ENCODE assay signal across 15 cellular contexts in the genomic region with DNA sequence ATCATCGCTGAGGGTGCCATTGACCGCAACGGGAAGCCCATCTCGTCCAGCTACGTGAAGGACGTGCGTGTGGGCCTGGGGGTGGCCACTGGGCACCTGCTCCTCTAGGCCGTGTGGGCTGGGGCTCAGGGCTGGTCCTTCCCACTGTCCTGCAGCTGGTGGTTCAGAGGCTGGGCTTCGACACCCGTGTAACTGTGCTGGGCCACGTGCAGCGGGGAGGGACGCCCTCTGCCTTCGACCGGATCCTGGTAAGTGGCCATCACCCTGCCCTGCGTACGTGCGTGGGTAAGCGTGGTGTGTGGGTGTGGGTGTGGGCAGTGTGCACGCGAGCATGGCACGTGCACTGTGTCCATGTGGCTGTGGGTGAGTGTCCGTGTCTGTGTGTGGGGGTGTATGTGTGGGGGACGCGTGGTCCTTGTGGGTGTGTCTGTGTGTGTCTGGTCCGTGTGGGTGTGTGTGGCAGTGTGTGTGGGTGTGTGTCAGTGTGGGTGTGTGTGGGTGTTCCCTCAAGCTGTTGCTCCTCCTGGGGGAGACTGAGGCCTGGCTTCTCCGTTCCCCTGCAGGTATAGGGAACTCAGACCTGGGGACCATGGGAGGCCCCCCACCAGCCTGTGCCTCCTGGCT. TPM values are rescaled to one million over a fixed set of nuclear protein-coding genes. Genes with fewer than 3 reads are reported as not detected.
DNase-seq lines count a peak whose midpoint lies in the region; ATAC-seq and TF ChIP-seq lines count a peak whose summit lies in the region.
"Had no signal": no experiment of that assay in that cellular context is flagged by ENCODE, and none has a peak within 500 bp of the region (broad histone marks: within the 10 kb centered on the region; RNA-seq: fewer than 3 reads in every experiment).

No MANE protein-coding gene starts in this region.

- H3K4me3 Mint-ChIP-seq in activated naive CD4-positive, alpha-beta T cell treated with anti-CD3 and anti-CD28 coated beads for 36 hours: no peak overlapping the region
- H3K4me3 Mint-ChIP-seq: HFFc6 had no signal

- no peaks in the 10 kb centered on the region for H3K9me3 ChIP-seq in transverse colon
- H3K9me3 ChIP-seq: colonic mucosa, esophagus muscularis mucosa, right atrium auricular region, testis had no signal

- no peak overlapping the region for H3K27ac ChIP-seq in transverse colon
- H3K27ac ChIP-seq: colonic mucosa, esophagus muscularis mucosa, right atrium auricular region, testis had no signal

- no peaks in the 10 kb centered on the region for H3K4me1 ChIP-seq in transverse colon
- H3K4me1 ChIP-seq: colonic mucosa, esophagus muscularis mucosa, right atrium auricular region, testis had no signal

- TF ChIP-seq CTCF in omental fat pad (IDR thresholded peaks at IDR 0.05): no peak
- no peak for TF ChIP-seq CTCF in transverse colon (IDR thresholded peaks at IDR 0.05)

- TF ChIP-seq EP300 in transverse colon (IDR thresholded peaks at IDR 0.05; ENCODE audit: low read depth): no peak

- CTCF ChIA-PET in activated naive CD4-positive, alpha-beta T cell treated with anti-CD3 and anti-CD28 coated beads for 36 hours (lab: Charles Lee): no interaction called here

- no peaks in the 10 kb centered on the region for H3K27me3 Mint-ChIP-seq in activated naive CD4-positive, alpha-beta T cell treated with anti-CD3 and anti-CD28 coated beads for 36 hours (ENCODE audit: low read depth)

- no peaks in the 10 kb centered on the region for H3K27me3 ChIP-seq in transverse colon
- H3K27me3 ChIP-seq: colonic mucosa, esophagus muscularis mucosa, right atrium auricular region, testis had no signal

- peaks cover 10% of the 10 kb centered on the region for H3K36me3 Mint-ChIP-seq in activated naive CD4-positive, alpha-beta T cell treated with anti-CD3 and anti-CD28 coated beads for 36 hours (ENCODE audit: low read depth)

- TF ChIP-seq POLR2A in transverse colon (IDR thresholded peaks at IDR 0.05): no peak

- peak overlapping the region; percentile 10 for H3K27ac Mint-ChIP-seq in activated naive CD4-positive, alpha-beta T cell treated with anti-CD3 and anti-CD28 coated beads for 36 hours
- H3K27ac Mint-ChIP-seq: HFFc6 had no signal

- no peaks in the 10 kb centered on the region for H3K4me1 Mint-ChIP-seq in activated naive CD4-positive, alpha-beta T cell treated with anti-CD3 and anti-CD28 coated beads for 36 hours (ENCODE audit: low read depth)

- intact Hi-C loops in activated naive CD4-positive, alpha-beta T cell treated with anti-CD3 and anti-CD28 coated beads for 36 hours (cut with micrococcal nuclease): no loop called here
- intact Hi-C loops in transverse colon (cut with DNase I; ENCODE audit: low total_unique reads): no loop called here

- ATAC-seq in omental fat pad (ENCODE audit: low FRiP score): peak; percentile 10
- ATAC-seq: Panc1 had no signal

- no peaks in the 10 kb centered on the region for H3K9me3 Mint-ChIP-seq in activated naive CD4-positive, alpha-beta T cell treated with anti-CD3 and anti-CD28 coated beads for 36 hours
- H3K9me3 Mint-ChIP-seq: HFFc6 had no signal

- H3K36me3 ChIP-seq in transverse colon: peaks cover 0 to 29% (median 9%) of the 10 kb centered on the region in 4 donors

- in situ Hi-C loops in transverse colon (cut with MboI; ENCODE audit: low pct_ligation_motif_present in 1 of 4, low pct_unique_long_range_greater_than_20kb in 1 of 4, low sequenced_read_pairs in 3 of 4): no loop called here

- no peak overlapping the region for H3K4me3 ChIP-seq in transverse colon
- H3K4me3 ChIP-seq: colonic mucosa, esophagus muscularis mucosa, right atrium auricular region, testis had no signal

- no peak for DNase-seq in activated naive CD4-positive, alpha-beta T cell treated with anti-CD3 and anti-CD28 coated beads for 36 hours
- DNase-seq in activated naive CD4-positive, alpha-beta T cell (lab: John Stamatoyannopoulos, UW): no peak
- DNase-seq in omental fat pad (ENCODE audit: low spot score) (no peak), transverse colon (no peak)
- DNase-seq: activated CD4-positive, alpha-beta T cell treated with anti-CD3 and anti-CD28 coated beads, Interleukin-2, amount 50 U/mL, for 48 hours; colonic mucosa; HFFc6; islet precursor cell; mesendoderm; NCI-H1048; NCI-H82; testis had no signal

- WGBS in transverse colon (ENCODE audit: low coverage in 1 of 2), 2 donors: 90% methylated on average over 27 of the region's 27 CpGs; no CpG with 5 or more reads in 1 of the 2 donors

RNA-seq across cellular contexts. Expression of gene PFKL, which starts 16.5 kb away (rescaled TPM):
- total RNA-seq in activated naive CD4-positive, alpha-beta T cell treated with anti-CD3 and anti-CD28 coated beads for 36 hours: 100 to 1,000 TPM; 166 to 171 TPM
- total RNA-seq in omental fat pad (100 to 1,000 TPM in 3 of 4 donors, 10 to 100 TPM in 1; 75.7 to 114 (median 104) TPM), transverse colon (100 to 1,000 TPM; 185 to 288 (median 249) TPM)

RNA-seq across cellular contexts. Expression of gene CFAP410, which starts 22.8 kb away (rescaled TPM):
- 10 to 100 TPM; 13.2 to 14.8 TPM for total RNA-seq in activated naive CD4-positive, alpha-beta T cell treated with anti-CD3 and anti-CD28 coated beads for 36 hours
- total RNA-seq in omental fat pad (10 to 100 TPM; 18.5 to 35.3 (median 23.6) TPM), transverse colon (10 to 100 TPM; 17.2 to 41.3 (median 32.2) TPM)

RNA-seq across cellular contexts. Expression of gene AIRE, which starts 30.7 kb away (rescaled TPM):
- not detected for total RNA-seq in activated naive CD4-positive, alpha-beta T cell treated with anti-CD3 and anti-CD28 coated beads for 36 hours
- total RNA-seq in omental fat pad: under 1 TPM in 1 of 4 donors, not detected in 3; 0.12 TPM
- total RNA-seq in transverse colon: not detected
- total RNA-seq: esophagus muscularis mucosa, right atrium auricular region had no signal

RNA-seq across cellular contexts. Expression of gene TRPM2, which starts 37.0 kb away (rescaled TPM):
- 1 to 10 TPM; 2.5 to 3.5 TPM for total RNA-seq in activated naive CD4-positive, alpha-beta T cell treated with anti-CD3 and anti-CD28 coated beads for 36 hours
- 1 to 10 TPM; 3.9 to 9.3 (median 6.6) TPM for total RNA-seq in omental fat pad
- 1 to 10 TPM in 3 of 4 donors, not detected in 1; 2.3 to 2.9 (median 2.6) TPM for total RNA-seq in transverse colon

RNA-seq across cellular contexts. Expression of gene DNMT3L, which starts 54.7 kb away (rescaled TPM):
- total RNA-seq in activated naive CD4-positive, alpha-beta T cell treated with anti-CD3 and anti-CD28 coated beads for 36 hours: not detected
- total RNA-seq in omental fat pad (not detected), transverse colon (not detected)
- total RNA-seq: colonic mucosa, esophagus muscularis mucosa, HFFc6, right atrium auricular region had no signal
